ENCODE assay signal across 1 cellular context in genomic region chr2:44044281-44044720, GRCh38.
TF ChIP-seq lines count a peak whose summit lies in the region.

No MANE protein-coding gene starts in this region.

TF ChIP-seq in IMR-90, 13 proteins besides CTCF, POLR2A, EP300 and RAD21 (continued from another document):
- no peak for TF ChIP-seq MXI1 (IDR thresholded peaks at IDR 0.05; ENCODE audit: borderline replicate concordance, low read depth, low read length)
